Comparison of ENCODE assay signal across 1 cellular context in the genomic region with DNA sequence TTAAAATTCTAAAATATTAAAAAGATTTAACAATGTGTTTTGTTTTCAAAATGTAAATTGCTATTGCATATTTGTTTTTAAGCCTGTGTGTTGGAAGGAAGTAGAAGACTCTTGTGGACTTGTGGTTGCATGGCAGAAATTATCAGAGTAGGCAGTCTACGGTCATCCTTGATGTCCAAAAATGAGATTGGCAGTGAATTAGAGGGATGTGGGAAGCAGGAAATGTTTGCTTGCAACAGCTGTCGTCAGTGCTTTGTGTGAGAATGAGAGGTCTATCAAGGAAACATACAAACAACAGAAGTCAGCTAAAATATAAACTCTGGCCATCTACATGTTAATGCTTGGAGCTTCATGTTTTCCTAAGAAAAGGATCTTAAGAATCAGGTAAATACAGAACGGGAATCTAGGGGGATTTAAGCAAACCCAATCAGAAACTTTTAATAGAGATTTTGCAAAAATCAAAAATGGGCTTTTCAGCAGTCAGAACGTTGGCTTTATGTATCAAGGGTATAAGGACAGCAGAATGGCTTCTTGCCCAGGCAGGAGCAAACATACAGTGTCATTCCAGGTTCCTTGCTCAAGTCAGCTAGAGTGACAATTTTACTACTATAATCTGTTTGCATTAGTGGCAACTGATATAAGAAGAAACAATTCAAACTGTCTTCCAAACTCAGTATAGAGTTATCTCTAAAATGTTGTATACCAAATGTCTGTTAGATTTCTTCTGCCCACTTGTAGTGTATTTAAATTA.
TF ChIP-seq lines count a peak whose summit lies in the region.

No MANE protein-coding gene starts in this region.

TF ChIP-seq in WTC11, 78 proteins besides CTCF, POLR2A, EP300 and RAD21 (continued from another document):
- TF ChIP-seq, protein P1, sequence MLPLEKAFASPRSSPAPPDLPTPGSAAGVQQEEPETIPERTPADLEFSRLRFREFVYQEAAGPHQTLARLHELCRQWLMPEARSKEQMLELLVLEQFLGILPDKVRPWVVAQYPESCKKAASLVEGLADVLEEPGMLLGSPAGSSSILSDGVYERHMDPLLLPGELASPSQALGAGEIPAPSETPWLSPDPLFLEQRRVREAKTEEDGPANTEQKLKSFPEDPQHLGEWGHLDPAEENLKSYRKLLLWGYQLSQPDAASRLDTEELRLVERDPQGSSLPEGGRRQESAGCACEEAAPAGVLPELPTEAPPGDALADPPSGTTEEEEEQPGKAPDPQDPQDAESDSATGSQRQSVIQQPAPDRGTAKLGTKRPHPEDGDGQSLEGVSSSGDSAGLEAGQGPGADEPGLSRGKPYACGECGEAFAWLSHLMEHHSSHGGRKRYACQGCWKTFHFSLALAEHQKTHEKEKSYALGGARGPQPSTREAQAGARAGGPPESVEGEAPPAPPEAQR (CRISPR knock-in tag; IDR thresholded peaks at IDR 0.05), result no peak
- no peak for TF ChIP-seq ZNF121 (CRISPR knock-in tag; IDR thresholded peaks at IDR 0.05)
